Comparison of ENCODE assay signal across 1 cellular context in genomic region chr20:49046087-49046900, GRCh38.
A peak's percentile ranks its signal among the peaks of the same experiment; 100 is the strongest.
TF ChIP-seq lines count a peak whose summit lies in the region.

A gene with protein sequence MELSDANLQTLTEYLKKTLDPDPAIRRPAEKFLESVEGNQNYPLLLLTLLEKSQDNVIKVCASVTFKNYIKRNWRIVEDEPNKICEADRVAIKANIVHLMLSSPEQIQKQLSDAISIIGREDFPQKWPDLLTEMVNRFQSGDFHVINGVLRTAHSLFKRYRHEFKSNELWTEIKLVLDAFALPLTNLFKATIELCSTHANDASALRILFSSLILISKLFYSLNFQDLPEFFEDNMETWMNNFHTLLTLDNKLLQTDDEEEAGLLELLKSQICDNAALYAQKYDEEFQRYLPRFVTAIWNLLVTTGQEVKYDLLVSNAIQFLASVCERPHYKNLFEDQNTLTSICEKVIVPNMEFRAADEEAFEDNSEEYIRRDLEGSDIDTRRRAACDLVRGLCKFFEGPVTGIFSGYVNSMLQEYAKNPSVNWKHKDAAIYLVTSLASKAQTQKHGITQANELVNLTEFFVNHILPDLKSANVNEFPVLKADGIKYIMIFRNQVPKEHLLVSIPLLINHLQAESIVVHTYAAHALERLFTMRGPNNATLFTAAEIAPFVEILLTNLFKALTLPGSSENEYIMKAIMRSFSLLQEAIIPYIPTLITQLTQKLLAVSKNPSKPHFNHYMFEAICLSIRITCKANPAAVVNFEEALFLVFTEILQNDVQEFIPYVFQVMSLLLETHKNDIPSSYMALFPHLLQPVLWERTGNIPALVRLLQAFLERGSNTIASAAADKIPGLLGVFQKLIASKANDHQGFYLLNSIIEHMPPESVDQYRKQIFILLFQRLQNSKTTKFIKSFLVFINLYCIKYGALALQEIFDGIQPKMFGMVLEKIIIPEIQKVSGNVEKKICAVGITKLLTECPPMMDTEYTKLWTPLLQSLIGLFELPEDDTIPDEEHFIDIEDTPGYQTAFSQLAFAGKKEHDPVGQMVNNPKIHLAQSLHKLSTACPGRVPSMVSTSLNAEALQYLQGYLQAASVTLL (plus strand): TSS chr20:49046312. CDS start chr20:49058464, 12,152 bp downstream.

TF ChIP-seq in K562, 482 proteins besides CTCF, POLR2A, EP300 and RAD21 (continued from another document and continues in another):
- TF ChIP-seq KDM4B (IDR thresholded peaks at IDR 0.05; ENCODE audit: borderline replicate concordance in 2 of 2, low read depth in 1 of 2), result no peak
- peak; percentile 86 for TF ChIP-seq CCNT2 (IDR thresholded peaks at IDR 0.05; ENCODE audit: borderline replicate concordance, extremely low read depth, insufficient read length, low read depth, low read length)
- TF ChIP-seq, protein P1, sequence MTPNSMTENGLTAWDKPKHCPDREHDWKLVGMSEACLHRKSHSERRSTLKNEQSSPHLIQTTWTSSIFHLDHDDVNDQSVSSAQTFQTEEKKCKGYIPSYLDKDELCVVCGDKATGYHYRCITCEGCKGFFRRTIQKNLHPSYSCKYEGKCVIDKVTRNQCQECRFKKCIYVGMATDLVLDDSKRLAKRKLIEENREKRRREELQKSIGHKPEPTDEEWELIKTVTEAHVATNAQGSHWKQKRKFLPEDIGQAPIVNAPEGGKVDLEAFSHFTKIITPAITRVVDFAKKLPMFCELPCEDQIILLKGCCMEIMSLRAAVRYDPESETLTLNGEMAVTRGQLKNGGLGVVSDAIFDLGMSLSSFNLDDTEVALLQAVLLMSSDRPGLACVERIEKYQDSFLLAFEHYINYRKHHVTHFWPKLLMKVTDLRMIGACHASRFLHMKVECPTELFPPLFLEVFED (CRISPR knock-in tag; conservative IDR thresholded peaks at IDR 0.05), result no peak
- no peak for TF ChIP-seq DACH1 (IDR thresholded peaks at IDR 0.05; ENCODE audit: partially characterized antibody)
- TF ChIP-seq IRF9 (tag; IDR thresholded peaks at IDR 0.05), result no peak
- TF ChIP-seq TAF7 (tag; IDR thresholded peaks at IDR 0.05), result peak; percentile 73
- peak; percentile 84 for TF ChIP-seq NFYB (IDR thresholded peaks at IDR 0.05; ENCODE audit: extremely low read depth, insufficient read length)
- no peak for TF ChIP-seq HDAC6 (IDR thresholded peaks at IDR 0.05; ENCODE audit: low read depth, low read length)
- TF ChIP-seq PML (IDR thresholded peaks at IDR 0.05; ENCODE audit: low read length), result peak; percentile 83
- 0 out of 2 replicates have a peak, but pooled peaks have one; percentile 22 for TF ChIP-seq ATF1 (CRISPR knock-in tag; IDR thresholded peaks at IDR 0.05)
- TF ChIP-seq ATF1 (tag; IDR thresholded peaks at IDR 0.05), result peak; percentile 86
- no peak for TF ChIP-seq CCAR2 (IDR thresholded peaks at IDR 0.05; ENCODE audit: low read depth, low read length)
- TF ChIP-seq NCOR1 (IDR thresholded peaks at IDR 0.05), result no peak
- peak; percentile 100 for TF ChIP-seq RBFOX2 (IDR thresholded peaks at IDR 0.05; ENCODE audit: low read depth, low read length)
- no peak for TF ChIP-seq ARID3B (CRISPR knock-in tag; IDR thresholded peaks at IDR 0.05; ENCODE audit: borderline replicate concordance)
- TF ChIP-seq POLR3G (IDR thresholded peaks at IDR 0.05; ENCODE audit: extremely low read depth, insufficient read length, insufficient replicate concordance), result no peak
- TF ChIP-seq E2F1 (CRISPR knock-in tag; IDR thresholded peaks at IDR 0.05), result peak; percentile 94; the same call in 1 of the 2 replicates
- TF ChIP-seq MECOM (CRISPR knock-in tag; IDR thresholded peaks at IDR 0.05), result no peak
- no peak for TF ChIP-seq NCOA1 (IDR thresholded peaks at IDR 0.05; ENCODE audit: low read depth)
- peak; percentile 97 for TF ChIP-seq POLR2B (IDR thresholded peaks at IDR 0.05; ENCODE audit: low read depth, partially characterized antibody)
- TF ChIP-seq, protein P2, sequence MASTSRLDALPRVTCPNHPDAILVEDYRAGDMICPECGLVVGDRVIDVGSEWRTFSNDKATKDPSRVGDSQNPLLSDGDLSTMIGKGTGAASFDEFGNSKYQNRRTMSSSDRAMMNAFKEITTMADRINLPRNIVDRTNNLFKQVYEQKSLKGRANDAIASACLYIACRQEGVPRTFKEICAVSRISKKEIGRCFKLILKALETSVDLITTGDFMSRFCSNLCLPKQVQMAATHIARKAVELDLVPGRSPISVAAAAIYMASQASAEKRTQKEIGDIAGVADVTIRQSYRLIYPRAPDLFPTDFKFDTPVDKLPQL (IDR thresholded peaks at IDR 0.05; ENCODE audit: extremely low read depth, insufficient read length), result peak; percentile 70
- 0 out of 2 replicates have a peak, but pooled peaks have one; percentile 60 for TF ChIP-seq ELF2 (CRISPR knock-in tag; IDR thresholded peaks at IDR 0.05)
- TF ChIP-seq, protein P3, sequence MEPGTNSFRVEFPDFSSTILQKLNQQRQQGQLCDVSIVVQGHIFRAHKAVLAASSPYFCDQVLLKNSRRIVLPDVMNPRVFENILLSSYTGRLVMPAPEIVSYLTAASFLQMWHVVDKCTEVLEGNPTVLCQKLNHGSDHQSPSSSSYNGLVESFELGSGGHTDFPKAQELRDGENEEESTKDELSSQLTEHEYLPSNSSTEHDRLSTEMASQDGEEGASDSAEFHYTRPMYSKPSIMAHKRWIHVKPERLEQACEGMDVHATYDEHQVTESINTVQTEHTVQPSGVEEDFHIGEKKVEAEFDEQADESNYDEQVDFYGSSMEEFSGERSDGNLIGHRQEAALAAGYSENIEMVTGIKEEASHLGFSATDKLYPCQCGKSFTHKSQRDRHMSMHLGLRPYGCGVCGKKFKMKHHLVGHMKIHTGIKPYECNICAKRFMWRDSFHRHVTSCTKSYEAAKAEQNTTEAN (CRISPR knock-in tag; IDR thresholded peaks at IDR 0.05), result no peak
- peak; percentile 85 for TF ChIP-seq SMAD1 (IDR thresholded peaks at IDR 0.05; ENCODE audit: low read depth, low read length, partially characterized antibody)
- no peak for TF ChIP-seq ZNF347 (CRISPR knock-in tag; IDR thresholded peaks at IDR 0.05; ENCODE audit: low read depth)
- peak; percentile 99 for TF ChIP-seq RBM25 (IDR thresholded peaks at IDR 0.05; ENCODE audit: low read depth, low read length, severe bottlenecking)
- TF ChIP-seq GATAD2B (IDR thresholded peaks at IDR 0.05; ENCODE audit: borderline replicate concordance), result no peak
- TF ChIP-seq ZNF778 (CRISPR knock-in tag; IDR thresholded peaks at IDR 0.05), result no peak
- no peak for TF ChIP-seq TRIM28 (IDR thresholded peaks at IDR 0.05)
- no peak for TF ChIP-seq NFATC3 (IDR thresholded peaks at IDR 0.05)
- no peak for TF ChIP-seq KLF10 (CRISPR knock-in tag; IDR thresholded peaks at IDR 0.05)
- peak; percentile 84 for TF ChIP-seq KDM5B (IDR thresholded peaks at IDR 0.05; ENCODE audit: insufficient replicate concordance, low read depth, low read length)
- TF ChIP-seq CREB1 (IDR thresholded peaks at IDR 0.05), result peak; percentile 86
- TF ChIP-seq CREB1 (CRISPR knock-in tag; IDR thresholded peaks at IDR 0.05), result peak; percentile 85
- no peak for TF ChIP-seq ZNF57 (CRISPR knock-in tag; IDR thresholded peaks at IDR 0.05)
- no peak for TF ChIP-seq TSC22D4 (tag; IDR thresholded peaks at IDR 0.05)
- no peak for TF ChIP-seq ZNF318 (IDR thresholded peaks at IDR 0.05; ENCODE audit: borderline replicate concordance in 1 of 2, low read depth in 1 of 2)
- TF ChIP-seq EWSR1 (IDR thresholded peaks at IDR 0.05; ENCODE audit: borderline replicate concordance, low read depth, partially characterized antibody), result no peak
- no peak for TF ChIP-seq ARID1B (IDR thresholded peaks at IDR 0.05)
- TF ChIP-seq STAG1 (CRISPR knock-in tag; IDR thresholded peaks at IDR 0.05; ENCODE audit: borderline replicate concordance), result no peak
- no peak for TF ChIP-seq ZNF589 (CRISPR knock-in tag; IDR thresholded peaks at IDR 0.05; ENCODE audit: low read depth)
